In the genomic region with DNA sequence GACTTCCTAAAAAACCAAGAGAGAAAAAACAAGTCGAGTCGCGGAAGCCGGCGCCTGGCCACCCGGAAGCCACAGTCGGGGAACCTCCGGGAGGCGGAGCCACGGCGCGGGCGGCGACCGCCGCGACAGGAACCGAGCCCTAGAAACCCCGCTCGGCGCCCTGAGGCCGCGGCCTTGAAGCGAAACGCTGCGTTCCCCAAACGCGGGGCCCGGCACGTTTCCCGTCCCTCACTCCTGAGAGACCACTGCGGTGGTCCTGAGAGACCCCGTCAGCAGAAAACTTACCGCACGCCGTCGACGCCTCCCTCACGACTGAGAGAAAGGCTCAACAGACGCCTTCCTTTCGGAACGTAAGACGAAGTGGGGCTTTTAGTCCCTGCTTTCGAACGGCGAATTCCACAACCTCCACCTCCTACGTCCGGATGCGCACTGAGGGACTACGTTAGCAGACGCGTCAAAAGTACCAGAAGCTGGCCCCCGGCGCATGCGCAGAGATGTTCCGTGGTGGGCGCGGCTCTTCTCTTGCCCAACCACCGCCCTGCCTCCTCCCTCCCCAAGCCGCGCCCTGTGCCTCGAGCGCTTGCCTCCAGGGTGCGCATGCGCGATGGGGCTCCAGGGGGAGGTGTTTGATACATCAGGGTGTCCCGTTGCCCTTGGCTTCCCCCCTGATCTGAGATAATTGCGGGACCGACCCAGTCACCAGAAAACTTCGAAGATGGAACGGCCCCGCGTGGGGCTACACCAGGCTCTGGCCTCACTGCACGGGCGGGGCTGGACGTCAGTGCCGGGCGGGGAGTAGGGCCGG, we compare ENCODE assay signal across 1 cellular context.
A peak's percentile ranks its signal among the peaks of the same experiment; 100 is the strongest.
TF ChIP-seq lines count a peak whose summit lies in the region.

A gene with protein sequence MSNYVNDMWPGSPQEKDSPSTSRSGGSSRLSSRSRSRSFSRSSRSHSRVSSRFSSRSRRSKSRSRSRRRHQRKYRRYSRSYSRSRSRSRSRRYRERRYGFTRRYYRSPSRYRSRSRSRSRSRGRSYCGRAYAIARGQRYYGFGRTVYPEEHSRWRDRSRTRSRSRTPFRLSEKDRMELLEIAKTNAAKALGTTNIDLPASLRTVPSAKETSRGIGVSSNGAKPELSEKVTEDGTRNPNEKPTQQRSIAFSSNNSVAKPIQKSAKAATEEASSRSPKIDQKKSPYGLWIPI (minus strand): TSS at position 431 of the 805 bp plus-strand sequence. CDS start 491 bp downstream, outside the sequence.

TF ChIP-seq in HepG2, 621 proteins besides CTCF, POLR2A, EP300 and RAD21 (continued from another document):
- TF ChIP-seq, protein P1, sequence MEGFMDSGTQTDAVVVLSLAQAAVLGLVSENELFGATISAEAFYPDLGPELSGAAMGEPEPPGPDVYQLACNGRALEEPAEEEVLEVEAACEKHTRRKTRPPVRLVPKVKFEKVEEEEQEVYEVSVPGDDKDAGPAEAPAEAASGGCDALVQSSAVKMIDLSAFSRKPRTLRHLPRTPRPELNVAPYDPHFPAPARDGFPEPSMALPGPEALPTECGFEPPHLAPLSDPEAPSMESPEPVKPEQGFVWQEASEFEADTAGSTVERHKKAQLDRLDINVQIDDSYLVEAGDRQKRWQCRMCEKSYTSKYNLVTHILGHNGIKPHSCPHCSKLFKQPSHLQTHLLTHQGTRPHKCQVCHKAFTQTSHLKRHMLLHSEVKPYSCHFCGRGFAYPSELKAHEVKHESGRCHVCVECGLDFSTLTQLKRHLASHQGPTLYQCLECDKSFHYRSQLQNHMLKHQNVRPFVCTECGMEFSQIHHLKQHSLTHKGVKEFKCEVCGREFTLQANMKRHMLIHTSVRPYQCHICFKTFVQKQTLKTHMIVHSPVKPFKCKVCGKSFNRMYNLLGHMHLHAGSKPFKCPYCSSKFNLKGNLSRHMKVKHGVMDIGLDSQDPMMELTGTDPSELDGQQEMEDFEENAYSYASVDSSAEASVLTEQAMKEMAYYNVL (CRISPR knock-in tag; IDR thresholded peaks at IDR 0.05; ENCODE audit: borderline replicate concordance) = 0 out of 2 replicates have a peak, but pooled peaks have one; percentile 50
- TF ChIP-seq RARA (CRISPR knock-in tag; IDR thresholded peaks at IDR 0.05) = peak; percentile 33
- TF ChIP-seq ZFX (CRISPR knock-in tag; IDR thresholded peaks at IDR 0.05; ENCODE audit: low read depth) = peak; percentile 80
